In genomic region chr3:103167850-103168249, GRCh38 we compare ENCODE assay signal across 20 cellular contexts.
DNase-seq lines count a peak whose midpoint lies in the region; ATAC-seq, FAIRE-seq and TF ChIP-seq lines count a peak whose summit lies in the region.
"Had no signal": no experiment of that assay in that cellular context is flagged by ENCODE, and none has a peak within 500 bp of the region (broad histone marks: within the 10 kb centered on the region; RNA-seq: fewer than 3 reads in every experiment).

No MANE protein-coding gene starts in this region.

- no peaks in the 10 kb centered on the region for H3K79me2 ChIP-seq in Karpas-422 (ENCODE audit: low read length)

- no peaks in the 10 kb centered on the region for H3K27me3 ChIP-seq in Karpas-422 (ENCODE audit: low read length)

- ATAC-seq in GM18502 (IDR thresholded peaks at IDR 0.05; ENCODE audit: poor library complexity, unreplicated experiment), result peak; percentile 59
- ATAC-seq in GM19351 (IDR thresholded peaks at IDR 0.05; ENCODE audit: unreplicated experiment), result peak; percentile 61
- ATAC-seq in HG03064 (IDR thresholded peaks at IDR 0.05; ENCODE audit: low read depth, unreplicated experiment), result peak; percentile 69
- ATAC-seq: A549, HepG2 had no signal

- no peak overlapping the region for H3K4me2 ChIP-seq in Karpas-422 (ENCODE audit: low read depth, low read length, poor library complexity, severe bottlenecking)
- H3K4me2 ChIP-seq: A549 had no signal

- H3K9me2 ChIP-seq in Karpas-422 (replicated peaks; ENCODE audit: insufficient read depth, low read length), result no peaks in the 10 kb centered on the region; the same call in 1 of the 2 replicates

- H3K4me3 ChIP-seq in Karpas-422 (ENCODE audit: low read length) (no peak overlapping the region), kidney (ENCODE audit: low read length in 2 of 2) (no peak overlapping the region), foreskin fibroblast (ENCODE audit: low read depth in 1 of 2, low read length in 2 of 2) (no peak overlapping the region)
- H3K4me3 ChIP-seq: A549 had no signal

- no peak for TF ChIP-seq CTCF in kidney (IDR thresholded peaks at IDR 0.05; ENCODE audit: borderline replicate concordance, extremely low read depth, insufficient read depth)
- TF ChIP-seq CTCF in foreskin fibroblast (IDR thresholded peaks at IDR 0.05; ENCODE audit: low read depth, low read length), result no peak

- H3K9me3 ChIP-seq in Karpas-422 (ENCODE audit: low read length), result peaks cover 15% of the 10 kb centered on the region; the same call in 1 of the 2 replicates
- no peaks in the 10 kb centered on the region for H3K9me3 ChIP-seq in kidney (ENCODE audit: control insufficient read depth in 1 of 2, low read length in 2 of 2)
- H3K9me3 ChIP-seq: A549 had no signal

- intact Hi-C loops in kidney (cut with DNase I), result no loop called here

- H2AFZ ChIP-seq in Karpas-422 (ENCODE audit: low read length), result no peak overlapping the region

- H3K36me3 ChIP-seq in Karpas-422 (ENCODE audit: insufficient read depth, low read length) (no peaks in the 10 kb centered on the region), kidney (ENCODE audit: control insufficient read depth in 1 of 2, insufficient read depth in 2 of 2, low read length in 2 of 2) (no peaks in the 10 kb centered on the region)

- H3K27ac ChIP-seq in Karpas-422 (ENCODE audit: low read length) (no peak overlapping the region), kidney (ENCODE audit: low read depth in 2 of 2, low read length in 2 of 2) (no peak overlapping the region)
- H3K27ac ChIP-seq: A549, C4-2B had no signal

- FAIRE-seq in kidney (lab: Jason Lieb, UNC), result no peak
- FAIRE-seq: A549, HepG2 had no signal

- H3K9ac ChIP-seq in Karpas-422 (ENCODE audit: low read length), result no peak overlapping the region
- H3K9ac ChIP-seq in kidney (ENCODE audit: low read length in 2 of 2), result no peak overlapping the region

- DNase-seq in Karpas-422 (peak; percentile 42), kidney (no peak), foreskin fibroblast (no peak)
- no peak for DNase-seq in activated CD4-positive, alpha-beta T cell treated with anti-CD3 and anti-CD28 coated beads, Interleukin-2, amount 50 U/mL, for 1 hour
- no peak for DNase-seq in activated naive CD4-positive, alpha-beta T cell treated with Interleukin-2 at 50 U/mL for 16 hours
- DNase-seq: DMS 273 treated with DMSO at 0.1 percent for 48 hours, GDM1, H9, KG1, NCI-H1092, NCI-H2081 treated with DMSO at 0.1 percent for 48 hours, NCI-H524 treated with DMSO at 0.1 percent for 48 hours, OCI-M1, SIG-M5 had no signal

- H3K4me1 ChIP-seq in Karpas-422 (ENCODE audit: low read length) (no peaks in the 10 kb centered on the region), kidney (ENCODE audit: control insufficient read depth in 1 of 2, insufficient read depth in 1 of 2, low read depth in 1 of 2, low read length in 2 of 2) (no peaks in the 10 kb centered on the region)
- H3K4me1 ChIP-seq: A549 had no signal

- no peaks in the 10 kb centered on the region for H4K20me1 ChIP-seq in Karpas-422 (ENCODE audit: insufficient read depth, low read depth, low read length)
